1 cellular context compared by ENCODE assay signal in genomic region chr6:52517502-52518278, GRCh38.
TF ChIP-seq lines count a peak whose summit lies in the region.

No MANE protein-coding gene starts in this region.

TF ChIP-seq in HepG2, 621 proteins besides CTCF, POLR2A, EP300 and RAD21 (continued from another document and continues in another):
- TF ChIP-seq HIC2 (CRISPR knock-in tag; IDR thresholded peaks at IDR 0.05; ENCODE audit: low read depth) = peak; percentile 35; the same call in 1 of the 2 replicates
- peak; percentile 77; the same call in 1 of the 2 replicates for TF ChIP-seq PHF21A (CRISPR knock-in tag; IDR thresholded peaks at IDR 0.05)
- peak; percentile 50; the same call in 1 of the 2 replicates for TF ChIP-seq KMT2B (CRISPR knock-in tag; IDR thresholded peaks at IDR 0.05)
- no peak for TF ChIP-seq ATF7-NPFF (CRISPR knock-in tag; IDR thresholded peaks at IDR 0.05; ENCODE audit: low read depth)
- no peak for TF ChIP-seq PAX8 (CRISPR knock-in tag; IDR thresholded peaks at IDR 0.05; ENCODE audit: borderline replicate concordance)
- TF ChIP-seq ZNF546 (CRISPR knock-in tag; conservative IDR thresholded peaks at IDR 0.05) = no peak
- TF ChIP-seq ZNF619 (CRISPR knock-in tag; IDR thresholded peaks at IDR 0.05) = peak; percentile 71
- TF ChIP-seq REPIN1 (CRISPR knock-in tag; IDR thresholded peaks at IDR 0.05; ENCODE audit: borderline replicate concordance, low read depth) = peak; percentile 68; the same call in 1 of the 2 replicates
- no peak for TF ChIP-seq NPAS2 (CRISPR knock-in tag; IDR thresholded peaks at IDR 0.05; ENCODE audit: borderline replicate concordance)
- peak; percentile 43; the same call in 1 of the 2 replicates for TF ChIP-seq ZBTB38 (CRISPR knock-in tag; IDR thresholded peaks at IDR 0.05)
- no peak for TF ChIP-seq ZFAT (CRISPR knock-in tag; conservative IDR thresholded peaks at IDR 0.05)
- TF ChIP-seq SMAD9 (CRISPR knock-in tag; IDR thresholded peaks at IDR 0.05) = 0 out of 2 replicates have a peak, but pooled peaks have one; percentile 64
- peak; percentile 44; the same call in 1 of the 2 replicates for TF ChIP-seq ZNF160 (CRISPR knock-in tag; IDR thresholded peaks at IDR 0.05)
- peak; percentile 21; the same call in 1 of the 2 replicates for TF ChIP-seq ZFP37 (CRISPR knock-in tag; IDR thresholded peaks at IDR 0.05; ENCODE audit: borderline replicate concordance)
- 0 out of 2 replicates have a peak, but pooled peaks have one; percentile 26 for TF ChIP-seq POLR2AphosphoS5 (IDR thresholded peaks at IDR 0.05; ENCODE audit: low read depth, low read length)
- no peak; the same call in 1 of the 2 replicates for TF ChIP-seq ZSCAN21 (CRISPR knock-in tag; IDR thresholded peaks at IDR 0.05; ENCODE audit: borderline replicate concordance)
- peak; percentile 58; the same call in 1 of the 2 replicates for TF ChIP-seq NFKBIZ (CRISPR knock-in tag; IDR thresholded peaks at IDR 0.05)
- TF ChIP-seq ZNF12 (CRISPR knock-in tag; IDR thresholded peaks at IDR 0.05) = peak; percentile 88
- peak; percentile 37; the same call in 1 of the 2 replicates for TF ChIP-seq ZNF629 (CRISPR knock-in tag; conservative IDR thresholded peaks at IDR 0.05)
- peak; percentile 14; the same call in 1 of the 2 replicates for TF ChIP-seq YEATS2 (CRISPR knock-in tag; IDR thresholded peaks at IDR 0.05; ENCODE audit: borderline replicate concordance)
- TF ChIP-seq SATB2 (CRISPR knock-in tag; IDR thresholded peaks at IDR 0.05) = no peak
- no peak for TF ChIP-seq ZNF24 (IDR thresholded peaks at IDR 0.05)
- TF ChIP-seq TOE1 (CRISPR knock-in tag; IDR thresholded peaks at IDR 0.05) = no peak
- no peak for TF ChIP-seq ATF2 (CRISPR knock-in tag; IDR thresholded peaks at IDR 0.05)
- no peak for TF ChIP-seq ZSCAN30 (CRISPR knock-in tag; IDR thresholded peaks at IDR 0.05)
- TF ChIP-seq ZFX (CRISPR knock-in tag; IDR thresholded peaks at IDR 0.05; ENCODE audit: low read depth) = no peak
- peak; percentile 41 for TF ChIP-seq ZNF800 (CRISPR knock-in tag; IDR thresholded peaks at IDR 0.05)
- no peak for TF ChIP-seq ZFP36 (IDR thresholded peaks at IDR 0.05; ENCODE audit: borderline replicate concordance, low read depth, low read length, partially characterized antibody)
- TF ChIP-seq RXRA (CRISPR knock-in tag; IDR thresholded peaks at IDR 0.05) = peak; percentile 67; the same call in 1 of the 2 replicates
- peak; percentile 46; the same call in 1 of the 2 replicates for TF ChIP-seq SPEN (CRISPR knock-in tag; IDR thresholded peaks at IDR 0.05; ENCODE audit: low read depth)
- peak; percentile 16; the same call in 1 of the 2 replicates for TF ChIP-seq AHR (CRISPR knock-in tag; IDR thresholded peaks at IDR 0.05)
- TF ChIP-seq STAG1 (CRISPR knock-in tag; IDR thresholded peaks at IDR 0.05) = peak; percentile 11; the same call in 1 of the 2 replicates
- TF ChIP-seq ATF4 (CRISPR knock-in tag; IDR thresholded peaks at IDR 0.05) = 0 out of 4 replicates have a peak, but pooled peaks of 1 of the 2 experiments have one; percentile 52
- TF ChIP-seq ZNF7 (CRISPR knock-in tag; IDR thresholded peaks at IDR 0.05) = peak; percentile 83; the same call in 1 of the 2 replicates
- no peak for TF ChIP-seq ZNF121 (CRISPR knock-in tag; IDR thresholded peaks at IDR 0.05)
- 0 out of 2 replicates have a peak, but pooled peaks have one; percentile 32 for TF ChIP-seq MLX (CRISPR knock-in tag; IDR thresholded peaks at IDR 0.05)
- no peak for TF ChIP-seq PBX2 (CRISPR knock-in tag; IDR thresholded peaks at IDR 0.05)
- TF ChIP-seq ZNF510 (CRISPR knock-in tag; IDR thresholded peaks at IDR 0.05; ENCODE audit: low read depth) = no peak
- TF ChIP-seq ZBTB8A (CRISPR knock-in tag; IDR thresholded peaks at IDR 0.05; ENCODE audit: borderline replicate concordance, low read depth) = no peak
- no peak for TF ChIP-seq MAF1 (CRISPR knock-in tag; IDR thresholded peaks at IDR 0.05; ENCODE audit: borderline replicate concordance)
- peak; percentile 86 for TF ChIP-seq YY1 (IDR thresholded peaks at IDR 0.05; ENCODE audit: insufficient read depth, insufficient replicate concordance, low read depth, low read length)
- TF ChIP-seq CBX2 (IDR thresholded peaks at IDR 0.05; ENCODE audit: low read depth, low read length) = no peak
- TF ChIP-seq CBX2 (CRISPR knock-in tag; IDR thresholded peaks at IDR 0.05; ENCODE audit: low read depth) = no peak
- TF ChIP-seq ZNF512B (CRISPR knock-in tag; IDR thresholded peaks at IDR 0.05; ENCODE audit: borderline replicate concordance) = no peak
- peak; percentile 48; the same call in 1 of the 2 replicates for TF ChIP-seq MAZ (IDR thresholded peaks at IDR 0.05; ENCODE audit: borderline replicate concordance, low read depth, low read length)
- TF ChIP-seq MAZ (CRISPR knock-in tag; IDR thresholded peaks at IDR 0.05; ENCODE audit: low read depth) = 0 out of 2 replicates have a peak, but pooled peaks have one; percentile 17
- TF ChIP-seq ZBTB20 (CRISPR knock-in tag; IDR thresholded peaks at IDR 0.05; ENCODE audit: borderline replicate concordance, low read depth) = peak; percentile 59; the same call in 1 of the 2 replicates
- peak; percentile 94 for TF ChIP-seq FOSL1 (CRISPR knock-in tag; IDR thresholded peaks at IDR 0.05; ENCODE audit: borderline replicate concordance)
- peak; percentile 32; the same call in 1 of the 2 replicates for TF ChIP-seq NR2F6 (IDR thresholded peaks at IDR 0.05)
- peak; percentile 43; the same call in 1 of the 2 replicates for TF ChIP-seq NR2F6 (CRISPR knock-in tag; IDR thresholded peaks at IDR 0.05)
- TF ChIP-seq ZFP91 (CRISPR knock-in tag; IDR thresholded peaks at IDR 0.05; ENCODE audit: borderline replicate concordance) = peak; percentile 66; the same call in 1 of the 2 replicates
- TF ChIP-seq TBL1XR1 (IDR thresholded peaks at IDR 0.05; ENCODE audit: borderline replicate concordance, low read length, partially characterized antibody) = no peak
- peak; percentile 49; the same call in 1 of the 2 replicates for TF ChIP-seq SOX5 (CRISPR knock-in tag; IDR thresholded peaks at IDR 0.05; ENCODE audit: borderline replicate concordance)
- no peak for TF ChIP-seq ZNF260 (CRISPR knock-in tag; IDR thresholded peaks at IDR 0.05; ENCODE audit: borderline replicate concordance, low read depth)
- peak; percentile 56; the same call in 1 of the 2 replicates for TF ChIP-seq DNMT1 (CRISPR knock-in tag; IDR thresholded peaks at IDR 0.05)
